13 cellular contexts compared by ENCODE assay signal in the genomic region with DNA sequence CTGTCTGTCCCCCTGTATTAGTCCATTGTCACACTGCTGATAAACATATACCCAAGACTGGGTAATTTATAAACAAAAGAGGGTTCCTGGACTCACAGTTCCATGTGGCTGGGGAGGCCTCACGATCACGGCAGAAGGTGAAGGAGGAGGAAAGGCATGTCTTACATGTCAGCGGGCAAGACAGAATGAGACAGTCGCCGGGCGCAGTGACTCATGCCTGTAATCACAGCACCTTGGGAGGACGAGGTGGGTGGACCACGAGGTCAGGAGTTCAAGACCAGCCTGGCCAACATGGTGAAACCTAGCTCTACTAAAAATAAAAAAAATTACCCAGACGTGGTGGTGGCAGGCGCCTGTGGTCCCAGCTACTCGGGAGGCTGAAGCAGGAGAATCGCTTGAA.
"Had no signal": no experiment of that assay in that cellular context is flagged by ENCODE, and none has a peak within 500 bp of the region (broad histone marks: within the 10 kb centered on the region; RNA-seq: fewer than 3 reads in every experiment).

No MANE protein-coding gene starts in this region.

- H3K27ac ChIP-seq: brain microvascular endothelial cell, tibial artery, uterus had no signal

- DNase-seq: activated CD4-positive, alpha-beta T cell treated with anti-CD3 and anti-CD28 coated beads, Interleukin-2, amount 10 ng/mL, durations not matched to agents 7 days and 5 days; activated naive CD4-positive, alpha-beta T cell treated with Interleukin-2 at 50 U/mL for 16 hours; brain microvascular endothelial cell; cerebellar nuclear complex; dermis blood vessel endothelial cell; erythroblast; hippocampal formation; kidney glomerular epithelial cell; naive B cell; T-cell; tibial artery; uterus had no signal

- H3K36me3 ChIP-seq: brain microvascular endothelial cell, uterus had no signal

- H3K27me3 ChIP-seq: brain microvascular endothelial cell, tibial artery, uterus had no signal

- H3K9me3 Mint-ChIP-seq: T-cell had no signal

- H3K4me3 Mint-ChIP-seq: activated CD4-positive, alpha-beta T cell treated with anti-CD3 and anti-CD28 coated beads, Interleukin-2, amount 10 ng/mL, durations not matched to agents 7 days and 5 days; activated T-helper 1 cell treated with anti-CD3 and anti-CD28 coated beads, Interleukin-12 subunit alpha, Interleukin-12 subunit beta, Interleukin-2, Interleukin-4 antibody, amounts not matched to agents 30 ng/mL and 10 ng/mL and 1 ng/mL, durations not matched to agents 14 hours and 24 hours and 36 hours; T-cell had no signal

- ATAC-seq: T-cell had no signal

- H3K4me3 ChIP-seq: tibial artery, uterus had no signal

- H3K4me1 Mint-ChIP-seq: activated CD4-positive, alpha-beta T cell treated with anti-CD3 and anti-CD28 coated beads, Interleukin-2, amount 10 ng/mL, durations not matched to agents 7 days and 5 days had no signal

- H3K27ac Mint-ChIP-seq: activated CD4-positive, alpha-beta T cell treated with anti-CD3 and anti-CD28 coated beads, Interleukin-2, amount 10 ng/mL, durations not matched to agents 7 days and 5 days had no signal

- H3K4me1 ChIP-seq: tibial artery, uterus had no signal

- H3K27me3 Mint-ChIP-seq: activated CD4-positive, alpha-beta T cell treated with anti-CD3 and anti-CD28 coated beads, Interleukin-2, amount 10 ng/mL, durations not matched to agents 7 days and 5 days; naive B cell; T-cell had no signal
